Comparison of ENCODE assay signal across 12 cellular contexts in the genomic region with DNA sequence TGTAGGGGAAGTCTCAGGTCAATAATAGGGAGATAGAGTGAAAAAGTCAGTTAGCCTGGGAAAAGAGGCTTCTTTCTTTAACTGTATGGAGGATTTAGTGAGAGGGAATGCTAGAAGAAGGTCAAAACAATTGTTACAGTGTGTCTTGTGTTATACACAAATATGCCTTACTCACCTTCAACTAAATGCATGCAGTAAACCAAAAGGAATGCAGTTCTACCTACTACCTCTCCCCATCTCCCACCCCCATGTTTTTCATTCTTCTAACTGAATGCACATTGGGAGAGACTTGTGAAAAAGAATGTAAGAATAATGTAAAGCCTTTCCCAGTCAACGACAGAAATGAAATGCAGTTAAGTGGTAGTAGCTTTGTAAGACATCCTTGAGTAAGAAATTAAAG. TPM values are rescaled to one million over a fixed set of nuclear protein-coding genes. Genes with fewer than 3 reads are reported as not detected.
DNase-seq lines count a peak whose midpoint lies in the region; ATAC-seq and TF ChIP-seq lines count a peak whose summit lies in the region.
"Had no signal": no experiment of that assay in that cellular context is flagged by ENCODE, and none has a peak within 500 bp of the region (broad histone marks: within the 10 kb centered on the region; RNA-seq: fewer than 3 reads in every experiment).

No MANE protein-coding gene starts in this region.

- H3K27me3 ChIP-seq in adipocyte (replicated peaks; ENCODE audit: control insufficient read depth, insufficient read depth, low read length) (no peaks in the 10 kb centered on the region), smooth muscle cell (ENCODE audit: low read depth) (no peaks in the 10 kb centered on the region), neural progenitor cell (no peaks in the 10 kb centered on the region)
- H3K27me3 ChIP-seq: tibial nerve had no signal

- no peaks in the 10 kb centered on the region for H3K27me3 Mint-ChIP-seq in activated CD8-positive, alpha-beta memory T cell treated with anti-CD3 and anti-CD28 coated beads, Interleukin-2, amount 10 ng/mL, durations not matched to agents 7 days and 5 days
- no peaks in the 10 kb centered on the region for H3K27me3 Mint-ChIP-seq in neural progenitor cell (ENCODE audit: insufficient read depth, low read depth)

- H3K36me3 ChIP-seq in adipocyte (ENCODE audit: control insufficient read depth, insufficient read depth, low read length, severe bottlenecking) (peaks cover 21% of the 10 kb centered on the region), smooth muscle cell (ENCODE audit: low read depth) (no peaks in the 10 kb centered on the region), neural progenitor cell (no peaks in the 10 kb centered on the region)

- H4K20me1 ChIP-seq in smooth muscle cell (ENCODE audit: low read depth) (no peaks in the 10 kb centered on the region), neural progenitor cell (ENCODE audit: low read depth) (no peaks in the 10 kb centered on the region)

- no peak overlapping the region for H3K4me3 Mint-ChIP-seq in activated CD8-positive, alpha-beta memory T cell treated with anti-CD3 and anti-CD28 coated beads, Interleukin-2, amount 10 ng/mL, durations not matched to agents 7 days and 5 days
- H3K4me3 Mint-ChIP-seq in neural progenitor cell, result no peak overlapping the region

- H3K9ac ChIP-seq in adipocyte (ENCODE audit: low read length), result no peak overlapping the region
- peak overlapping the region; percentile 53 for H3K9ac ChIP-seq in smooth muscle cell (ENCODE audit: low read depth)
- no peak overlapping the region for H3K9ac ChIP-seq in neural progenitor cell
- H3K9ac ChIP-seq: parathyroid adenoma had no signal

- peak overlapping the region; percentile 7 for H3K27ac Mint-ChIP-seq in activated CD8-positive, alpha-beta memory T cell treated with anti-CD3 and anti-CD28 coated beads, Interleukin-2, amount 10 ng/mL, durations not matched to agents 7 days and 5 days
- no peak overlapping the region for H3K27ac Mint-ChIP-seq in neural progenitor cell

- WGBS in smooth muscle cell (ENCODE audit: low lambda C conversion rate), result 36% methylated on average over 1 of the region's 1 CpG

- H3K4me2 ChIP-seq in smooth muscle cell (peak overlapping the region; percentile 1), neural progenitor cell (no peak overlapping the region)

- no peak overlapping the region for H2AFZ ChIP-seq in smooth muscle cell (ENCODE audit: low read depth)
- no peak overlapping the region for H2AFZ ChIP-seq in neural progenitor cell (replicated peaks)
- H2AFZ ChIP-seq: parathyroid adenoma had no signal

- DNase-seq in activated CD8-positive, alpha-beta memory T cell treated with anti-CD3 and anti-CD28 coated beads, Interleukin-2, amount 10 ng/mL, durations not matched to agents 7 days and 5 days, result no peak
- DNase-seq in activated CD8-positive, alpha-beta memory T cell treated with anti-CD3 and anti-CD28 coated beads, Interleukin-2, amount 50 U/mL, for 48 hours, result no peak
- DNase-seq in adipocyte (ENCODE audit: low read depth), result peak; percentile 4
- DNase-seq in iPS-NIHi11 (ENCODE audit: low spot score), result peak; percentile 19
- DNase-seq in smooth muscle cell (lab: John Stamatoyannopoulos, UW; ENCODE audit: unreplicated experiment), result no peak
- no peak for DNase-seq in neural progenitor cell (ENCODE audit: low spot score)
- DNase-seq: amygdala; effector CD4-positive, alpha-beta T cell had no signal

- H3K36me3 Mint-ChIP-seq in activated CD8-positive, alpha-beta memory T cell treated with anti-CD3 and anti-CD28 coated beads, Interleukin-2, amount 10 ng/mL, durations not matched to agents 7 days and 5 days, result peaks cover 19% of the 10 kb centered on the region
- peaks cover 34% of the 10 kb centered on the region for H3K36me3 Mint-ChIP-seq in neural progenitor cell

- peaks cover 13% of the 10 kb centered on the region for H3K4me1 Mint-ChIP-seq in activated CD8-positive, alpha-beta memory T cell treated with anti-CD3 and anti-CD28 coated beads, Interleukin-2, amount 10 ng/mL, durations not matched to agents 7 days and 5 days
- no peaks in the 10 kb centered on the region for H3K4me1 Mint-ChIP-seq in neural progenitor cell

- H3K4me1 ChIP-seq in adipocyte (ENCODE audit: control insufficient read depth, insufficient read depth, low read length) (peaks cover 20% of the 10 kb centered on the region), smooth muscle cell (ENCODE audit: low read depth) (peaks cover 5% of the 10 kb centered on the region), neural progenitor cell (no peaks in the 10 kb centered on the region)
- H3K4me1 ChIP-seq: parathyroid adenoma, tibial nerve had no signal

- H3K9me3 ChIP-seq in adipocyte (ENCODE audit: control insufficient read depth, low read length), result no peaks in the 10 kb centered on the region
- H3K9me3 ChIP-seq in smooth muscle cell (replicated peaks; ENCODE audit: low read depth), result no peaks in the 10 kb centered on the region
- H3K9me3 ChIP-seq in neural progenitor cell (ENCODE audit: low read depth), result no peaks in the 10 kb centered on the region
- H3K9me3 ChIP-seq: tibial nerve had no signal

- H3K79me2 ChIP-seq in smooth muscle cell (ENCODE audit: low read depth) (no peaks in the 10 kb centered on the region), neural progenitor cell (ENCODE audit: low read depth) (no peaks in the 10 kb centered on the region)
- H3K79me2 ChIP-seq: parathyroid adenoma had no signal

- H3K9me3 Mint-ChIP-seq in activated CD8-positive, alpha-beta memory T cell treated with anti-CD3 and anti-CD28 coated beads, Interleukin-2, amount 10 ng/mL, durations not matched to agents 7 days and 5 days (ENCODE audit: low read depth), result no peaks in the 10 kb centered on the region
- no peaks in the 10 kb centered on the region for H3K9me3 Mint-ChIP-seq in neural progenitor cell

- H3K4me3 ChIP-seq in adipocyte (ENCODE audit: low read length), result no peak overlapping the region
- no peak overlapping the region for H3K4me3 ChIP-seq in smooth muscle cell
- no peak overlapping the region for H3K4me3 ChIP-seq in neural progenitor cell
- H3K4me3 ChIP-seq: tibial nerve had no signal

- CTCF ChIA-PET in activated CD8-positive, alpha-beta memory T cell treated with anti-CD3 and anti-CD28 coated beads, Interleukin-2, amount 10 ng/mL, durations not matched to agents 7 days and 5 days (lab: Charles Lee), result no interaction called here

- H3K27ac ChIP-seq in smooth muscle cell (ENCODE audit: low read depth) (peak overlapping the region; percentile 90), neural progenitor cell (no peak overlapping the region)
- H3K27ac ChIP-seq: parathyroid adenoma, tibial nerve had no signal

- no peak for ATAC-seq in activated CD8-positive, alpha-beta memory T cell treated with anti-CD3 and anti-CD28 coated beads, Interleukin-2, amount 10 ng/mL, durations not matched to agents 7 days and 5 days
- ATAC-seq in GM19452 (IDR thresholded peaks at IDR 0.05; ENCODE audit: unreplicated experiment) (no peak), GM21526 (IDR thresholded peaks at IDR 0.05; ENCODE audit: low FRiP score, unreplicated experiment) (no peak)

- H3F3A ChIP-seq in smooth muscle cell (ENCODE audit: low read depth) (no peaks in the 10 kb centered on the region), neural progenitor cell (ENCODE audit: low read depth) (no peaks in the 10 kb centered on the region)

- TF ChIP-seq CTCF in smooth muscle cell (IDR thresholded peaks at IDR 0.05; ENCODE audit: borderline replicate concordance, insufficient read depth, poor library complexity, severe bottlenecking), result no peak
- TF ChIP-seq CTCF in neural progenitor cell (IDR thresholded peaks at IDR 0.05), result no peak

RNA-seq across cellular contexts. Expression of a gene that starts 33.8 kb away (rescaled TPM):
- total RNA-seq in activated CD8-positive, alpha-beta memory T cell treated with anti-CD3 and anti-CD28 coated beads, Interleukin-2, amount 10 ng/mL, durations not matched to agents 7 days and 5 days, result 10 to 100 TPM; 40.8 to 47.8 TPM
- 24.3 and 26.1 TPM in 2 replicates for total RNA-seq in smooth muscle cell
- polyA plus RNA-seq in smooth muscle cell, result 9.3 and 13.6 TPM in 2 replicates
- 28.0 and 34.1 TPM in 2 replicates for total RNA-seq in neural progenitor cell (ENCODE audit: low replicate concordance)

Comparison
In these comparisons a context has a peak if more than half of its experiments do, and no peak if none do; other contexts are left out.
1. DNase-seq: peak in adipocyte (single experiment) and iPS-NIHi11 (single experiment); none in activated CD8-positive, alpha-beta memory T cell treated with anti-CD3 and anti-CD28 coated beads, Interleukin-2, amount 10 ng/mL, durations not matched to agents 7 days and 5 days (single experiment), activated CD8-positive, alpha-beta memory T cell treated with anti-CD3 and anti-CD28 coated beads, Interleukin-2, amount 50 U/mL, for 48 hours (single experiment), smooth muscle cell (single experiment) and neural progenitor cell (single experiment).